In the genomic region with DNA sequence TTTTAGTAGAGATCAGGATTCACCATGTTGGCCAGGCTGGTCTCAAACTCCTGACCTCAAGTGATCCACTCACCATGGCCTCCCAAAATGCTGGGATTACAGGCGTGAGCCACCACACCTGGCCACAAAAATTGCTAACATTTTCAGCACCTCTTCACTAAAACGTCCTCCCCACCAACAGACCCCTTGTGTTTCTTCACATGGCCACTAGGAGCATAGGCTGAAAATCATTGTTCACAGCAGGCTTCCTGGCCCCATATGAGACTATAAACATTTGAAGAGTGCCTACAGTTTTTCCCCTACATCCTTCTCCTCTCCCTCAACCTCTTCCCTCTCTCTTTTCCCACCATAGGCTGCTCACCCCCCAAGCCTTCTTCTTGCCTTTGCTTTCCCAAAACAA, we compare ENCODE assay signal across 8 cellular contexts. TPM values are rescaled to one million over a fixed set of nuclear protein-coding genes. Genes with fewer than 3 reads are reported as not detected.
DNase-seq lines count a peak whose midpoint lies in the region; ATAC-seq and TF ChIP-seq lines count a peak whose summit lies in the region.

No MANE protein-coding gene starts in this region.

- no peak for ATAC-seq in gastroesophageal sphincter

- WGBS in gastroesophageal sphincter (ENCODE audit: low coverage in 1 of 2), 2 donors = 13 to 64% methylated on average over 1 to 2 of the region's 2 CpGs

- H3K4me1 ChIP-seq in right atrium auricular region (no peaks in the 10 kb centered on the region), gastroesophageal sphincter (peaks cover 0 to 23% (median 0%) of the 10 kb centered on the region in 3 donors)

- no peaks in the 10 kb centered on the region for H3K36me3 Mint-ChIP-seq in nephron progenitor cell (ENCODE audit: low read depth)

- H3K36me3 ChIP-seq in right atrium auricular region (no peaks in the 10 kb centered on the region), gastroesophageal sphincter (no peaks in the 10 kb centered on the region)

- H3K27ac Mint-ChIP-seq in nephron progenitor cell = no peak overlapping the region

- peaks cover 2% of the 10 kb centered on the region for H3K27me3 Mint-ChIP-seq in nephron progenitor cell (ENCODE audit: low read depth, poor library complexity)

- DNase-seq in NCI-H446 (lab: John Stamatoyannopoulos, UW) (peak; percentile 3 to 39), NCI-H446 treated with DMSO at 0.1 percent for 48 hours (lab: John Stamatoyannopoulos, UW) (no peak), KBM-7 (peak; percentile 35), astrocyte of the cerebellum (ENCODE audit: low read depth) (no peak), nephron progenitor cell (no peak), LoVo (ENCODE audit: low spot score) (no peak), right atrium auricular region (ENCODE audit: low spot score) (no peak)

- H3K9me3 ChIP-seq in right atrium auricular region (no peaks in the 10 kb centered on the region), gastroesophageal sphincter (no peaks in the 10 kb centered on the region)

- H3K9me3 Mint-ChIP-seq in nephron progenitor cell = no peaks in the 10 kb centered on the region

- TF ChIP-seq CTCF in astrocyte of the cerebellum (IDR thresholded peaks at IDR 0.05; ENCODE audit: low read depth, low read length, missing control alignments) = peak; percentile 62
- TF ChIP-seq CTCF in nephron progenitor cell (IDR thresholded peaks at IDR 0.05) = peak; percentile 43
- TF ChIP-seq CTCF in right atrium auricular region (IDR thresholded peaks at IDR 0.05) = peak in 1 of 2 donors; percentile 33
- TF ChIP-seq CTCF in gastroesophageal sphincter (IDR thresholded peaks at IDR 0.05) = peak in 1 of 4 experiments; percentile 12

- H3K4me3 ChIP-seq in astrocyte of the cerebellum (ENCODE audit: low read depth, low read length) = no peak overlapping the region
- no peak overlapping the region for H3K4me3 ChIP-seq in right atrium auricular region
- no peak overlapping the region for H3K4me3 ChIP-seq in gastroesophageal sphincter

- H3K4me1 Mint-ChIP-seq in nephron progenitor cell = peaks cover 27% of the 10 kb centered on the region

- TF ChIP-seq EP300 in gastroesophageal sphincter (IDR thresholded peaks at IDR 0.05) = no peak

- H3K27me3 ChIP-seq in right atrium auricular region (no peaks in the 10 kb centered on the region), gastroesophageal sphincter (no peaks in the 10 kb centered on the region)

- TF ChIP-seq POLR2A in gastroesophageal sphincter (IDR thresholded peaks at IDR 0.05) = no peak

- H3K27ac ChIP-seq in right atrium auricular region (no peak overlapping the region), gastroesophageal sphincter (no peak overlapping the region)

- in situ Hi-C loops in KBM-7 (cut with MboI; ENCODE audit: low pct_unique_long_range_greater_than_20kb, low sequenced_read_pairs) (no loop called here), astrocyte of the cerebellum (cut with HindIII; ENCODE audit: low sequenced_read_pairs) (no loop called here)

- H3K4me3 Mint-ChIP-seq in nephron progenitor cell = no peak overlapping the region

RNA-seq across cellular contexts. Expression of gene SFPQ, which starts 28.0 kb away (rescaled TPM):
- total RNA-seq in right atrium auricular region (10 to 100 TPM; 52.0 to 80.8 TPM), gastroesophageal sphincter (100 to 1,000 TPM in 2 of 4 donors, 10 to 100 TPM in 2; 86.4 to 239 (median 146) TPM)

RNA-seq across cellular contexts. Expression of gene ZMYM4, which starts 47.5 kb away (rescaled TPM):
- 10 to 100 TPM; 20.2 to 21.1 TPM for total RNA-seq in right atrium auricular region
- 10 to 100 TPM; 27.8 to 37.7 (median 28.8) TPM for total RNA-seq in gastroesophageal sphincter

Comparison
In these comparisons a context has a peak if more than half of its experiments do, and no peak if none do; other contexts are left out.
1. DNase-seq: peak in NCI-H446 (2 of 2) and KBM-7 (single experiment); none in NCI-H446 treated with DMSO at 0.1 percent for 48 hours (single experiment), astrocyte of the cerebellum (single experiment), nephron progenitor cell (single experiment), LoVo (single experiment) and right atrium auricular region (single experiment).